10 cellular contexts compared by ENCODE assay signal in genomic region chr3:40751652-40752051, GRCh38.
"Had no signal": no experiment of that assay in that cellular context is flagged by ENCODE, and none has a peak within 500 bp of the region (broad histone marks: within the 10 kb centered on the region; RNA-seq: fewer than 3 reads in every experiment).

No MANE protein-coding gene starts in this region.

- H3K36me3 ChIP-seq: HAP-1 had no signal

- FAIRE-seq: H54 had no signal

- H3K4me2 ChIP-seq: GM23338 had no signal

- H2AFZ ChIP-seq: GM23248, GM23338 had no signal

- H3K9me3 ChIP-seq: HAP-1 had no signal

- H3K4me3 ChIP-seq: GM23248, GM23338, HAP-1 had no signal

- ATAC-seq: GM23338, HCT116 had no signal

- H3K27ac ChIP-seq: GM23248 had no signal

- H3K9ac ChIP-seq: GM23248 had no signal

- DNase-seq: GM23248, GOT3, H7, H9, HCEC 1CT, HFFc6 had no signal

- H3K4me1 ChIP-seq: HAP-1 had no signal
